1 cellular context compared by ENCODE assay signal in genomic region chr7:69640925-69641594, GRCh38.
TF ChIP-seq lines count a peak whose summit lies in the region.

No MANE protein-coding gene starts in this region.

TF ChIP-seq in SK-N-SH treated with all-trans-retinoic acid at 6 μM for 48 hours, 23 proteins besides CTCF, POLR2A, EP300 and RAD21 (continued from another document):
- TF ChIP-seq TSHZ2 (CRISPR knock-in tag; IDR thresholded peaks at IDR 0.05) (no peak), PPARA (CRISPR knock-in tag; IDR thresholded peaks at IDR 0.05; ENCODE audit: borderline replicate concordance) (no peak)
